In genomic region chr7:68121655-68122054, GRCh38 we compare ENCODE assay signal across 32 cellular contexts.
"Had no signal": no experiment of that assay in that cellular context is flagged by ENCODE, and none has a peak within 500 bp of the region (broad histone marks: within the 10 kb centered on the region; RNA-seq: fewer than 3 reads in every experiment).

No MANE protein-coding gene starts in this region.

- H3K4me2 ChIP-seq: neural progenitor cell, smooth muscle cell had no signal

- H3K9me3 ChIP-seq: neutrophil, ovary, testis, thyroid gland had no signal

- H2AFZ ChIP-seq: neural progenitor cell had no signal

- H3K27ac ChIP-seq: left ventricle myocardium inferior, neural progenitor cell, neutrophil, ovary, right atrium auricular region, right lobe of liver, testis, thyroid gland, transverse colon, upper lobe of left lung, vagina had no signal

- H3K36me3 ChIP-seq: left ventricle myocardium inferior, neural progenitor cell, neutrophil, ovary, right atrium auricular region, right lobe of liver, thyroid gland, transverse colon, upper lobe of left lung, vagina had no signal

- H3K27ac Mint-ChIP-seq: immature natural killer cell; mesothelial cell of epicardium; naive B cell; natural killer cell; nephron progenitor cell; neural progenitor cell; progenitor cell of endocrine pancreas; stimulated activated memory B cell treated with anti-CD40 and anti-IgM and Interleukin-4, amounts not matched to agents 10 μg/mL and 1 μg/mL and 100 μg/mL, for 72 hours; stimulated activated naive CD8-positive, alpha-beta T cell treated with anti-CD3 and anti-CD28 coated beads, Interleukin-15, amount 100 ng/mL, for 72 hours had no signal

- H3K4me1 ChIP-seq: left ventricle myocardium inferior, neural progenitor cell, right atrium auricular region, right lobe of liver, testis, transverse colon, upper lobe of left lung, vagina had no signal

- H3K4me3 ChIP-seq: left ventricle myocardium inferior, lung, neural progenitor cell, ovary, right atrium auricular region, right lobe of liver, smooth muscle cell, testis, thyroid gland, transverse colon, upper lobe of left lung, vagina had no signal

- H3K4me1 Mint-ChIP-seq: immature natural killer cell; naive B cell; natural killer cell; neural progenitor cell; stimulated activated memory B cell treated with anti-CD40 and anti-IgM and Interleukin-4, amounts not matched to agents 10 μg/mL and 1 μg/mL and 100 μg/mL, for 72 hours; stimulated activated naive CD8-positive, alpha-beta T cell treated with anti-CD3 and anti-CD28 coated beads, Interleukin-15, amount 100 ng/mL, for 72 hours had no signal

- H3K36me3 Mint-ChIP-seq: neural progenitor cell; stimulated activated memory B cell treated with anti-CD40 and anti-IgM and Interleukin-4, amounts not matched to agents 10 μg/mL and 1 μg/mL and 100 μg/mL, for 72 hours had no signal

- H3K9ac ChIP-seq: neural progenitor cell had no signal

- H3K27me3 ChIP-seq: neural progenitor cell, neutrophil, ovary, right atrium auricular region, right lobe of liver, testis, thyroid gland, transverse colon, upper lobe of left lung, vagina had no signal

- DNase-seq: hypothalamus; immature natural killer cell; kidney; left colon; left ventricle myocardium inferior; mesendoderm; naive B cell; natural killer cell; nephron progenitor cell; occipital lobe; ovary; right lobe of liver; stimulated activated CD4-positive, alpha-beta T cell treated with anti-CD3 and anti-CD28 coated beads, Interleukin-1b, Interleukin-23, amount 100 ng/mL, for 48 hours; stimulated activated CD4-positive, alpha-beta T cell treated with anti-CD3 and anti-CD28 coated beads, Interleukin-2, amount 100 ng/mL, for 48 hours; stimulated activated CD4-positive, alpha-beta T cell treated with anti-CD3 and anti-CD28 coated beads, Interleukin-4, amount 100 ng/mL, for 4 hours; stimulated activated CD8-positive, alpha-beta memory T cell treated with anti-CD3 and anti-CD28 coated beads, Interleukin-4, amount 100 ng/mL, for 48 hours; stimulated activated naive CD4-positive, alpha-beta T cell treated with Interleukin-2 at 50 U/mL for 16 hours; stimulated activated naive CD8-positive, alpha-beta T cell treated with anti-CD3 and anti-CD28 coated beads, Interleukin-15, amount 100 ng/mL, for 72 hours; substantia nigra; testis; thyroid gland; transverse colon; upper lobe of left lung had no signal

- H3K4me3 Mint-ChIP-seq: immature natural killer cell; mesothelial cell of epicardium; naive B cell; natural killer cell; nephron progenitor cell; neural progenitor cell; stimulated activated memory B cell treated with anti-CD40 and anti-IgM and Interleukin-4, amounts not matched to agents 10 μg/mL and 1 μg/mL and 100 μg/mL, for 72 hours; stimulated activated naive CD8-positive, alpha-beta T cell treated with anti-CD3 and anti-CD28 coated beads, Interleukin-15, amount 100 ng/mL, for 72 hours had no signal

- H3K27me3 Mint-ChIP-seq: naive B cell; stimulated activated memory B cell treated with anti-CD40 and anti-IgM and Interleukin-4, amounts not matched to agents 10 μg/mL and 1 μg/mL and 100 μg/mL, for 72 hours; stimulated activated naive CD8-positive, alpha-beta T cell treated with anti-CD3 and anti-CD28 coated beads, Interleukin-15, amount 100 ng/mL, for 72 hours had no signal
